8 cellular contexts compared by ENCODE assay signal in the genomic region with DNA sequence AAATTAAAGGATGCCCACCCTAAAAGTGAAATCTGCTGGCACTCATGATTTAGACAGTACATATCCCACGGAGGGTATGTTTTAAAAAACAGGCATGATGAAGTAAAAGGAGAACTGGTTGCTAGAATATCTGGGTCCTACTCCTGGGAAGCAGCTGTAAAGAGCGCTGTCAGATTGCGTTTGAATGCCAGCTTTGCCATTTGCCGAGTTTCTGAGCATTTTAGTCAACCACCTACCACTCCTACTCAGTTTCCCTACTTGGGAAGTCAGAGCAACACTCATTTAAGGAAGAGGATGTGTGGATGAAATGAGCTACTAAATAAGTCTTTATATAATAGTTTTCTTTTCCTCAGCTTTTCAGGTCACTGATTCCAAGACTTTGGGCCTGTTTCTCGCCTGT. TPM values are rescaled to one million over a fixed set of nuclear protein-coding genes. Genes with fewer than 3 reads are reported as not detected.
DNase-seq lines count a peak whose midpoint lies in the region; ATAC-seq and TF ChIP-seq lines count a peak whose summit lies in the region.

No MANE protein-coding gene starts in this region.

- H3K4me3 Mint-ChIP-seq in activated CD4-positive, alpha-beta T cell treated with anti-CD3 and anti-CD28 coated beads for 36 hours = peak overlapping the region; percentile 93
- H3K4me3 Mint-ChIP-seq in activated CD8-positive, alpha-beta T cell treated with anti-CD3 and anti-CD28 coated beads, Interleukin-2, amount 10 ng/mL, durations not matched to agents 7 days and 5 days = peak overlapping the region; percentile 86

- H3K4me1 Mint-ChIP-seq in activated CD4-positive, alpha-beta T cell treated with anti-CD3 and anti-CD28 coated beads for 36 hours = peaks cover 35% of the 10 kb centered on the region
- peaks cover 33% of the 10 kb centered on the region for H3K4me1 Mint-ChIP-seq in activated CD8-positive, alpha-beta T cell treated with anti-CD3 and anti-CD28 coated beads, Interleukin-2, amount 10 ng/mL, durations not matched to agents 7 days and 5 days (ENCODE audit: low read depth)

- peak overlapping the region; percentile 95 for H3K27ac ChIP-seq in suprapubic skin

- peaks cover 36% of the 10 kb centered on the region for H3K36me3 Mint-ChIP-seq in activated CD4-positive, alpha-beta T cell treated with anti-CD3 and anti-CD28 coated beads for 36 hours (ENCODE audit: low read depth)
- H3K36me3 Mint-ChIP-seq in activated CD8-positive, alpha-beta T cell treated with anti-CD3 and anti-CD28 coated beads, Interleukin-2, amount 10 ng/mL, durations not matched to agents 7 days and 5 days (ENCODE audit: low read depth) = peaks cover 35% of the 10 kb centered on the region

- no peak for TF ChIP-seq CTCF in suprapubic skin (IDR thresholded peaks at IDR 0.05)

- peak overlapping the region; percentile 88 for H3K4me3 ChIP-seq in iPS-15b (ENCODE audit: low read depth, low read length)
- H3K4me3 ChIP-seq in suprapubic skin = peak overlapping the region; percentile 91

- H3K9me3 ChIP-seq in iPS-15b (ENCODE audit: control insufficient read depth, insufficient read depth, low read length) (no peaks in the 10 kb centered on the region), suprapubic skin (no peaks in the 10 kb centered on the region)

- peak; percentile 27 for DNase-seq in activated CD4-positive, alpha-beta T cell treated with anti-CD3 and anti-CD28 coated beads for 36 hours
- DNase-seq in activated CD4-positive, alpha-beta T cell treated with anti-CD3 and anti-CD28 coated beads for 1 hour = no peak
- no peak for DNase-seq in activated CD8-positive, alpha-beta T cell treated with anti-CD3 and anti-CD28 coated beads, Interleukin-2, amount 10 ng/mL, durations not matched to agents 7 days and 5 days
- DNase-seq in suprapubic skin (ENCODE audit: low spot score in 2 of 2) = no peak
- no peak for DNase-seq in SHP77 (lab: John Stamatoyannopoulos, UW)

- no peak for TF ChIP-seq POLR2A in suprapubic skin (IDR thresholded peaks at IDR 0.05)

- no peaks in the 10 kb centered on the region for H3K9me3 Mint-ChIP-seq in activated CD4-positive, alpha-beta T cell treated with anti-CD3 and anti-CD28 coated beads for 36 hours (ENCODE audit: low read depth)
- no peaks in the 10 kb centered on the region for H3K9me3 Mint-ChIP-seq in activated CD8-positive, alpha-beta T cell treated with anti-CD3 and anti-CD28 coated beads, Interleukin-2, amount 10 ng/mL, durations not matched to agents 7 days and 5 days (ENCODE audit: insufficient read depth)

- TF ChIP-seq EP300 in suprapubic skin (IDR thresholded peaks at IDR 0.05) = no peak

- CTCF ChIA-PET in activated CD4-positive, alpha-beta T cell treated with anti-CD3 and anti-CD28 coated beads for 36 hours (lab: Charles Lee) = interaction anchor here (0.8 to 3.5 kb wide), 7 partner anchors 23 to 578 kb away, joined by 3 to 20 read pairs (median 3); no protein-coding TSS in a partner anchor
- CTCF ChIA-PET in activated CD8-positive, alpha-beta T cell treated with anti-CD3 and anti-CD28 coated beads, Interleukin-2, amount 10 ng/mL, durations not matched to agents 7 days and 5 days (lab: Charles Lee) = interaction anchor here (1.0 to 2.8 kb wide), 3 partner anchors 42 to 656 kb away, joined by 3 to 24 read pairs (median 3); no protein-coding TSS in a partner anchor

- 16% methylated on average over 5 of the region's 5 CpGs for WGBS in suprapubic skin

- no peak for ATAC-seq in activated CD4-positive, alpha-beta T cell treated with anti-CD3 and anti-CD28 coated beads for 36 hours
- no peak for ATAC-seq in activated CD8-positive, alpha-beta T cell treated with anti-CD3 and anti-CD28 coated beads, Interleukin-2, amount 10 ng/mL, durations not matched to agents 7 days and 5 days
- ATAC-seq in GM18858 (IDR thresholded peaks at IDR 0.05; ENCODE audit: unreplicated experiment) = no peak
- no peak for ATAC-seq in GM21515 (IDR thresholded peaks at IDR 0.05; ENCODE audit: unreplicated experiment)

- intact Hi-C loops in activated CD4-positive, alpha-beta T cell treated with anti-CD3 and anti-CD28 coated beads for 36 hours (cut with DNase I, micrococcal nuclease) = no loop called here

- no peaks in the 10 kb centered on the region for H3K27me3 Mint-ChIP-seq in activated CD4-positive, alpha-beta T cell treated with anti-CD3 and anti-CD28 coated beads for 36 hours
- no peaks in the 10 kb centered on the region for H3K27me3 Mint-ChIP-seq in activated CD8-positive, alpha-beta T cell treated with anti-CD3 and anti-CD28 coated beads, Interleukin-2, amount 10 ng/mL, durations not matched to agents 7 days and 5 days (ENCODE audit: low read depth)

- H3K27me3 ChIP-seq in iPS-15b (ENCODE audit: control insufficient read depth, insufficient read depth, low read length) = no peaks in the 10 kb centered on the region
- H3K27me3 ChIP-seq in suprapubic skin = no peaks in the 10 kb centered on the region

- POLR2A ChIA-PET in activated CD4-positive, alpha-beta T cell treated with anti-CD3 and anti-CD28 coated beads for 36 hours (lab: Charles Lee) = interaction anchor here (0.6 to 0.9 kb wide), 6 partner anchors 32 to 613 kb away, joined by 3 to 5 read pairs (median 4); no protein-coding TSS in a partner anchor
- POLR2A ChIA-PET in activated CD8-positive, alpha-beta T cell treated with anti-CD3 and anti-CD28 coated beads, Interleukin-2, amount 10 ng/mL, durations not matched to agents 7 days and 5 days (lab: Charles Lee) = interaction anchor here (0.7 to 2.7 kb wide), 8 partner anchors 24 to 558 kb away, joined by 3 to 25 read pairs (median 4); a partner anchor contains a TSS

- peak overlapping the region; percentile 55 for H3K9ac ChIP-seq in iPS-15b (ENCODE audit: low read depth, low read length)

- H3K4me1 ChIP-seq in iPS-15b (ENCODE audit: control insufficient read depth, insufficient read depth, low read length) (no peaks in the 10 kb centered on the region), suprapubic skin (peaks cover 26% of the 10 kb centered on the region)

- no peaks in the 10 kb centered on the region for H3K36me3 ChIP-seq in iPS-15b (ENCODE audit: control insufficient read depth, insufficient read depth, low read length)
- H3K36me3 ChIP-seq in suprapubic skin = peaks cover 13% of the 10 kb centered on the region

- peak overlapping the region; percentile 99 for H3K27ac Mint-ChIP-seq in activated CD4-positive, alpha-beta T cell treated with anti-CD3 and anti-CD28 coated beads for 36 hours
- H3K27ac Mint-ChIP-seq in activated CD8-positive, alpha-beta T cell treated with anti-CD3 and anti-CD28 coated beads, Interleukin-2, amount 10 ng/mL, durations not matched to agents 7 days and 5 days = peak overlapping the region; percentile 97

RNA-seq across cellular contexts. Expression of a gene that starts 1.1 kb away (rescaled TPM):
- total RNA-seq in activated CD4-positive, alpha-beta T cell treated with anti-CD3 and anti-CD28 coated beads for 36 hours = 10 to 100 TPM; 13.1 to 14.5 TPM
- 10 to 100 TPM; 11.9 to 12.3 TPM for total RNA-seq in activated CD8-positive, alpha-beta T cell treated with anti-CD3 and anti-CD28 coated beads, Interleukin-2, amount 10 ng/mL, durations not matched to agents 7 days and 5 days
- total RNA-seq in suprapubic skin = 10 to 100 TPM in 3 of 4 donors, 1 to 10 TPM in 1; 9.3 to 28.9 (median 17.7) TPM
